ENCODE assay signal across 12 cellular contexts in genomic region chr6:75609639-75610590, GRCh38. TPM values are rescaled to one million over a fixed set of nuclear protein-coding genes. Genes with fewer than 3 reads are reported as not detected.
DNase-seq lines count a peak whose midpoint lies in the region; ATAC-seq, FAIRE-seq and TF ChIP-seq lines count a peak whose summit lies in the region.
"Had no signal": no experiment of that assay in that cellular context is flagged by ENCODE, and none has a peak within 500 bp of the region (broad histone marks: within the 10 kb centered on the region; RNA-seq: fewer than 3 reads in every experiment).

No MANE protein-coding gene starts in this region.

- H3K4me1 Mint-ChIP-seq in CD14-positive monocyte, result peaks cover 96% of the 10 kb centered on the region
- H3K4me1 Mint-ChIP-seq in activated CD4-positive, alpha-beta memory T cell treated with anti-CD3 and anti-CD28 coated beads for 36 hours (ENCODE audit: low read depth), result peaks cover 89% of the 10 kb centered on the region

- no peak overlapping the region for H2AK5ac ChIP-seq in mesendoderm (ENCODE audit: low read length)

- peaks cover 100% of the 10 kb centered on the region for H3K79me2 ChIP-seq in GM12878 (ENCODE audit: control insufficient read depth, insufficient read depth, low read length)
- peaks cover 84% of the 10 kb centered on the region for H3K79me2 ChIP-seq in mesendoderm (ENCODE audit: control insufficient read depth, insufficient read depth, low read length)

- H3K4ac ChIP-seq in mesendoderm (ENCODE audit: low read depth, low read length), result no peak overlapping the region

- CTCF ChIA-PET in GM12878 (lab: Yijun Ruan, JAX), result interaction anchor here (0.6 to 2.4 kb wide), 5 partner anchors 10 to 342 kb away, joined by 3 to 14 read pairs (median 3); no protein-coding TSS in a partner anchor
- CTCF ChIA-PET in activated CD4-positive, alpha-beta memory T cell treated with anti-CD3 and anti-CD28 coated beads for 36 hours (lab: Charles Lee), result interaction anchor here (0.9 to 1.2 kb wide), 2 partner anchors 11 to 28 kb away, joined by 4 to 5 read pairs; no protein-coding TSS in a partner anchor

- H3K4me3 ChIP-seq in GM12878, result peak overlapping the region; percentile 23; the same call in 1 of the 2 replicates
- no peak overlapping the region for H3K4me3 ChIP-seq in mesendoderm (ENCODE audit: low read length)
- H3K4me3 ChIP-seq in upper lobe of right lung, result no peak overlapping the region
- H3K4me3 ChIP-seq: lower lobe of right lung had no signal

- no peak overlapping the region for H3K9ac ChIP-seq in GM12878 (ENCODE audit: control insufficient read depth, insufficient read depth, low read length)
- no peak overlapping the region for H3K9ac ChIP-seq in mesendoderm (ENCODE audit: low read length)

- H4K20me1 ChIP-seq in GM12878 (ENCODE audit: control insufficient read depth, insufficient read depth), result peaks cover 4% of the 10 kb centered on the region; the same call in 1 of the 2 replicates

- no peaks in the 10 kb centered on the region; the same call in 1 of the 3 replicates for H3K9me3 ChIP-seq in GM12878 (replicated peaks; ENCODE audit: control insufficient read depth, insufficient read depth, low read length)
- no peaks in the 10 kb centered on the region for H3K9me3 ChIP-seq in upper lobe of right lung
- H3K9me3 ChIP-seq: lower lobe of right lung had no signal

- H3K27ac Mint-ChIP-seq in CD14-positive monocyte, result peak overlapping the region in 6 of 7 donors; percentile 73 to 89 (median 84)
- no peak overlapping the region for H3K27ac Mint-ChIP-seq in activated CD4-positive, alpha-beta memory T cell treated with anti-CD3 and anti-CD28 coated beads for 36 hours

- H3K27me3 ChIP-seq in GM12878 (replicated peaks in 1 of 2; ENCODE audit: control insufficient read depth in 2 of 2, insufficient read depth in 2 of 2, low read length in 1 of 2), result no peaks in the 10 kb centered on the region
- H3K27me3 ChIP-seq in mesendoderm (ENCODE audit: insufficient read depth, low read length, poor library complexity), result no peaks in the 10 kb centered on the region
- no peaks in the 10 kb centered on the region for H3K27me3 ChIP-seq in upper lobe of right lung

- H2BK5ac ChIP-seq in mesendoderm (ENCODE audit: low read length), result no peak overlapping the region

- H3K79me1 ChIP-seq in mesendoderm (ENCODE audit: low read length), result no peaks in the 10 kb centered on the region

- H3K18ac ChIP-seq in mesendoderm (ENCODE audit: low read length), result no peak overlapping the region

- no peak overlapping the region for H3K23ac ChIP-seq in mesendoderm (ENCODE audit: low read length)

- peaks cover 0 to 2% (median 1%) of the 10 kb centered on the region in 3 donors for H3K27me3 Mint-ChIP-seq in CD14-positive monocyte (ENCODE audit: low read depth in 3 of 3)
- no peaks in the 10 kb centered on the region for H3K27me3 Mint-ChIP-seq in activated CD4-positive, alpha-beta memory T cell treated with anti-CD3 and anti-CD28 coated beads for 36 hours

- H4K8ac ChIP-seq in mesendoderm (ENCODE audit: low read depth, low read length), result no peak overlapping the region

- H3K4me2 ChIP-seq in GM12878 (ENCODE audit: control insufficient read depth, insufficient read depth) (peak overlapping the region; percentile 64), mesendoderm (ENCODE audit: low read length) (no peak overlapping the region)

- ATAC-seq in GM12878, result no peak
- ATAC-seq in upper lobe of right lung, result no peak

- H3K27ac ChIP-seq in GM12878 (ENCODE audit: control insufficient read depth, insufficient read depth) (no peak overlapping the region), mesendoderm (ENCODE audit: low read depth, low read length) (no peak overlapping the region), upper lobe of right lung (no peak overlapping the region)
- H3K27ac ChIP-seq: lower lobe of right lung, VCaP had no signal

- TF ChIP-seq POLR2A in GM12878 (IDR thresholded peaks at IDR 0.05; ENCODE audit: low read depth, low read length), result no peak

- H4K5ac ChIP-seq in mesendoderm (ENCODE audit: low read length), result no peak overlapping the region

- in situ Hi-C loops in GM12878 (cut with MboI) (no loop called here), GM13976 (cut with MboI; ENCODE audit: low sequenced_read_pairs, unreplicated experiment) (no loop called here)

- no peak overlapping the region for H2AFZ ChIP-seq in GM12878 (ENCODE audit: control insufficient read depth, low read depth, low read length)

- H3K4me1 ChIP-seq in GM12878 (ENCODE audit: control insufficient read depth, insufficient read depth, low read length), result peaks cover 34% of the 10 kb centered on the region
- H3K4me1 ChIP-seq in mesendoderm (ENCODE audit: control insufficient read depth, low read depth, low read length), result peaks cover 2% of the 10 kb centered on the region
- peaks cover 77% of the 10 kb centered on the region for H3K4me1 ChIP-seq in upper lobe of right lung

- H3K36me3 Mint-ChIP-seq in CD14-positive monocyte, result peaks cover 0 to 9% of the 10 kb centered on the region in 2 donors
- peaks cover 2% of the 10 kb centered on the region for H3K36me3 Mint-ChIP-seq in activated CD4-positive, alpha-beta memory T cell treated with anti-CD3 and anti-CD28 coated beads for 36 hours

- TF ChIP-seq EP300 in GM12878 (IDR thresholded peaks at IDR 0.05; ENCODE audit: borderline replicate concordance in 1 of 2, control insufficient read depth in 1 of 2, low read depth in 2 of 2, low read length in 2 of 2), result no peak

- H3K9me3 Mint-ChIP-seq in CD14-positive monocyte, result no peaks in the 10 kb centered on the region
- H3K9me3 Mint-ChIP-seq in activated CD4-positive, alpha-beta memory T cell treated with anti-CD3 and anti-CD28 coated beads for 36 hours, result no peaks in the 10 kb centered on the region

- H3K56ac ChIP-seq in mesendoderm (ENCODE audit: low read length), result no peak overlapping the region

- TF ChIP-seq RAD21 in GM12878 (IDR thresholded peaks at IDR 0.05; ENCODE audit: insufficient read depth, low read depth, low read length), result no peak

- H2BK15ac ChIP-seq in mesendoderm (replicated peaks; ENCODE audit: low read depth), result no peak overlapping the region

- H3K36me3 ChIP-seq in GM12878 (ENCODE audit: control insufficient read depth in 2 of 2, insufficient read depth in 2 of 2, low read length in 1 of 2), result no peaks in the 10 kb centered on the region; a peak in 1 of 4 replicates
- no peaks in the 10 kb centered on the region for H3K36me3 ChIP-seq in mesendoderm (ENCODE audit: control insufficient read depth, insufficient read depth, low read length)
- H3K36me3 ChIP-seq in upper lobe of right lung, result no peaks in the 10 kb centered on the region
- H3K36me3 ChIP-seq: lower lobe of right lung had no signal

- no peak overlapping the region for H2BK120ac ChIP-seq in mesendoderm (ENCODE audit: low read depth, low read length)

- TF ChIP-seq CTCF in CD14-positive monocyte (IDR thresholded peaks at IDR 0.05), result no peak
- TF ChIP-seq CTCF in GM12878 (IDR thresholded peaks at IDR 0.05 in 2 of 3, conservative IDR thresholded peaks at IDR 0.05 in 1 of 3; ENCODE audit: control insufficient read depth in 2 of 3, extremely low read depth in 1 of 3, insufficient read depth in 1 of 3, low read depth in 3 of 3, low read length in 3 of 3), result no peak
- no peak for TF ChIP-seq CTCF in upper lobe of right lung (IDR thresholded peaks at IDR 0.05)
- no peak for TF ChIP-seq CTCF in GM13976 (IDR thresholded peaks at IDR 0.05; ENCODE audit: borderline replicate concordance, control extremely low read depth, extremely low read depth, insufficient read depth, missing control alignments)

- DNase-seq in CD14-positive monocyte (ENCODE audit: low spot score), result no peak
- peak; percentile 23 for DNase-seq in HT1080 (ENCODE audit: low read depth)
- DNase-seq in GM12878 (ENCODE audit: low read depth, low spot score), result no peak
- DNase-seq in mesendoderm, result peak; percentile 42
- DNase-seq in upper lobe of right lung, result no peak
- DNase-seq in activated CD4-positive, alpha-beta memory T cell treated with anti-CD3 and anti-CD28 coated beads for 36 hours, result no peak
- DNase-seq in NCI-H446 treated with DMSO at 0.1 percent for 48 hours (lab: John Stamatoyannopoulos, UW), result no peak
- no peak for DNase-seq in GM13976 (ENCODE audit: low spot score)
- DNase-seq: lower lobe of right lung, NCI-H146 had no signal

- intact Hi-C loops in CD14-positive monocyte (cut with micrococcal nuclease), result loop anchor here in 1 of 2 donors (10.0 kb wide), 1 partner anchor 325 kb away; the partner anchor contains the start of gene TMEM30A
- intact Hi-C loops in GM12878 (cut with micrococcal nuclease; ENCODE audit: unreplicated experiment), result loop anchor here (5.0 kb wide), 1 partner anchor 328 kb away; the partner anchor contains the start of gene TMEM30A
- intact Hi-C loops in upper lobe of right lung (cut with DNase I), result no loop called here
- intact Hi-C loops in activated CD4-positive, alpha-beta memory T cell treated with anti-CD3 and anti-CD28 coated beads for 36 hours (cut with micrococcal nuclease), result loop anchor here (5.0 kb wide), 1 partner anchor 137 kb away; the partner anchor contains the start of gene MYO6

- 81% methylated on average over 6 of the region's 6 CpGs for WGBS in GM12878 (ENCODE audit: insufficient coverage, insufficient replicate concordance, low lambda C conversion rate, missing lambda C conversion rate)
- WGBS in mesendoderm (ENCODE audit: extremely low coverage, insufficient coverage, low lambda C conversion rate), result no CpG with 5 or more reads among the region's 6 CpGs

- H3K4me3 Mint-ChIP-seq in CD14-positive monocyte, result no peak overlapping the region
- H3K4me3 Mint-ChIP-seq in activated CD4-positive, alpha-beta memory T cell treated with anti-CD3 and anti-CD28 coated beads for 36 hours, result no peak overlapping the region

- FAIRE-seq in GM12878 (lab: Jason Lieb, UNC), result no peak
- FAIRE-seq: RCC 7860 had no signal

- SMC1A ChIA-PET in GM12878 (lab: Charles Lee; ENCODE audit: uncharacterized antibody, unreplicated experiment), result interaction anchor here (0.6 to 1.5 kb wide), 7 partner anchors 8 to 514 kb away, joined by 3 to 6 read pairs (median 3); partner anchors contain the start of gene SENP6

- BruUV-seq in GM12878 (replicated peaks; lab: Mats Ljungman, UMichigan), result no TSS peak

- RAD21 ChIA-PET in GM12878 (lab: Charles Lee; ENCODE audit: unreplicated experiment), result interaction anchor here (1.0 kb wide), 2 partner anchors 108 to 148 kb away, joined by 3 read pairs; no protein-coding TSS in a partner anchor

- POLR2A ChIA-PET in GM12878 (lab: Charles Lee), result interaction anchor here (1.3 kb wide), 1 partner anchor 11 kb away, joined by 4 read pairs; no protein-coding TSS in a partner anchor
- POLR2A ChIA-PET in activated CD4-positive, alpha-beta memory T cell treated with anti-CD3 and anti-CD28 coated beads for 36 hours (lab: Charles Lee), result no interaction called here

RNA-seq across cellular contexts. Expression of gene SENP6, which starts 8.2 kb away (rescaled TPM):
- 10 to 100 TPM; 22.3 to 31.9 TPM for polyA plus RNA-seq in CD14-positive monocyte
- total RNA-seq in HT1080 (2014; rRNA removed; shearing (Covaris generic)), result 37.3 and 41.8 TPM in 2 replicates
- 51.9 and 62.9 TPM in 2 replicates for polyA plus RNA-seq in HT1080 (2015; cell fraction: cytosol; rRNA removed)
- 86.8 and 96.7 TPM in 2 replicates for polyA plus RNA-seq in HT1080 (2015; cell fraction: nucleus; rRNA removed)
- total RNA-seq in GM12878 (2013; cell fraction: nucleolus; rRNA removed), result 338 and 339 TPM in 2 replicates
- 48.9 and 50.8 TPM in 2 replicates for total RNA-seq in GM12878 (2014; rRNA removed)
- 70.0 and 75.2 TPM in 2 replicates for total RNA-seq in GM12878 (2014; rRNA removed; fragmentation: Illumina TruSeq; extraction: Trizol)
- 46.9 and 52.1 TPM in 2 replicates for total RNA-seq in GM12878 (2021)
- 12.9 TPM for polyA plus RNA-seq in GM12878 (2011; ENCODE audit: low read depth)
- polyA plus RNA-seq in GM12878 (2011; rRNA removed), result 45.6 and 91.9 TPM in 2 replicates
- 10.9 and 11.5 TPM in 2 replicates for polyA plus RNA-seq in GM12878 (2011; cell fraction: cytosol; rRNA removed)
- 42.8 and 52.2 TPM in 2 replicates for polyA plus RNA-seq in GM12878 (2011; cell fraction: nucleus; rRNA removed)
- polyA plus RNA-seq in GM12878 (2012), result 25.4 and 32.2 TPM in 2 replicates
- polyA plus RNA-seq in GM12878 (2014; fragmentation: Illumina TruSeq; extraction: Trizol), result 56.1 and 79.1 TPM in 2 replicates
- polyA plus RNA-seq in GM12878 (2014; fragmentation: Nextera tagmentation; extraction: Ambion mirVana), result 10 to 100 TPM; 10.7 to 17.2 TPM
- polyA plus RNA-seq in GM12878 (2014; rRNA removed), result 31.6 and 36.5 TPM in 2 replicates
- 10 to 100 TPM; 36.6 to 39.0 TPM for polyA plus RNA-seq in GM12878 (2016; fragmentation: Nextera tagmentation; extraction: Ambion mirVana)
- polyA minus RNA-seq in GM12878 (2011; rRNA and poly(A)+ RNA removed), result 27.5 and 37.7 TPM in 2 replicates
- polyA minus RNA-seq in GM12878 (2011; cell fraction: cytosol; rRNA and poly(A)+ RNA removed), result 16.3 and 19.2 TPM in 2 replicates
- polyA minus RNA-seq in GM12878 (2011; cell fraction: nucleus; rRNA and poly(A)+ RNA removed), result 49.0 and 102 TPM in 2 replicates
- 61.3 TPM for polyA plus RNA-seq in mesendoderm (2013, experiment 1 of 2)
- 60.1 TPM for polyA plus RNA-seq in mesendoderm (2013, experiment 2 of 2)
- total RNA-seq in upper lobe of right lung, result 81.7 TPM
- total RNA-seq in activated CD4-positive, alpha-beta memory T cell treated with anti-CD3 and anti-CD28 coated beads for 36 hours, result 10 to 100 TPM; 57.1 to 59.4 TPM

Comparison
In these comparisons a context has a peak if more than half of its experiments do, and no peak if none do; other contexts are left out.
1. DNase-seq: peak in HT1080 (single experiment) and mesendoderm (single experiment); none in CD14-positive monocyte (single experiment), GM12878 (single experiment), upper lobe of right lung (single experiment), activated CD4-positive, alpha-beta memory T cell treated with anti-CD3 and anti-CD28 coated beads for 36 hours (single experiment), NCI-H446 treated with DMSO at 0.1 percent for 48 hours (single experiment) and GM13976 (single experiment).